In genomic region chr1:116667577-116668105, GRCh38 we compare ENCODE assay signal across 8 cellular contexts. TPM values are rescaled to one million over a fixed set of nuclear protein-coding genes. Genes with fewer than 3 reads are reported as not detected.
DNase-seq lines count a peak whose midpoint lies in the region; ATAC-seq, FAIRE-seq and TF ChIP-seq lines count a peak whose summit lies in the region.

IGSF3 (minus strand) TSS chr1:116667733; CDS start chr1:116666326, 1,407 bp downstream.

- H3K36me3 ChIP-seq in ACC112 (ENCODE audit: insufficient read depth, low read length), result no peaks in the 10 kb centered on the region
- peaks cover 5 to 10% of the 10 kb centered on the region in 2 experiments for H3K36me3 ChIP-seq in keratinocyte (ENCODE audit: control insufficient read depth in 2 of 2, extremely low read depth in 1 of 2, insufficient read depth in 2 of 2, low read length in 2 of 2)

- no peak for TF ChIP-seq CTCF in keratinocyte (optimal IDR thresholded peaks at IDR 0.05 in 1 of 3, IDR thresholded peaks at IDR 0.05 in 1 of 3, conservative IDR thresholded peaks at IDR 0.05 in 1 of 3; ENCODE audit: extremely low read depth in 1 of 3, insufficient read depth in 2 of 3, low read length in 3 of 3)

- H3K79me2 ChIP-seq in ACC112 (ENCODE audit: control insufficient read depth, insufficient read depth, low read length, unreplicated experiment), result no peaks in the 10 kb centered on the region
- H3K79me2 ChIP-seq in keratinocyte (ENCODE audit: control insufficient read depth, insufficient read depth, low read length), result peaks cover 38% of the 10 kb centered on the region

- H3K27ac ChIP-seq in ACC112 (ENCODE audit: low read depth, low read length) (no peak within 1 kb of the TSS), keratinocyte (ENCODE audit: control insufficient read depth, insufficient read depth, low read length) (peak within 1 kb of the TSS; percentile 55)

- H3K27me3 ChIP-seq in ACC112 (ENCODE audit: insufficient read depth, low read length), result peaks cover 50% of the 10 kb centered on the region
- H3K27me3 ChIP-seq in keratinocyte (ENCODE audit: control insufficient read depth, extremely low read depth, insufficient read depth, low read length), result no peaks in the 10 kb centered on the region

- in situ Hi-C loops in T47D (cut with HindIII; ENCODE audit: low pct_unique_long_range_greater_than_20kb, low sequenced_read_pairs), result no loop called here

- peak within 1 kb of the TSS; percentile 70 for H3K9ac ChIP-seq in keratinocyte (ENCODE audit: control insufficient read depth, extremely low read depth, insufficient read depth, low read length)

- peak; percentile 62 for ATAC-seq in GM19025 (IDR thresholded peaks at IDR 0.05; ENCODE audit: low read depth, unreplicated experiment)

- no peaks in the 10 kb centered on the region for H4K20me1 ChIP-seq in keratinocyte (ENCODE audit: control insufficient read depth, extremely low read depth, insufficient read depth, low read length)

- peak within 1 kb of the TSS; percentile 84 for H3K4me2 ChIP-seq in keratinocyte (ENCODE audit: control insufficient read depth, extremely low read depth, insufficient read depth, low read depth, low read length)

- no peaks in the 10 kb centered on the region for H3K9me3 ChIP-seq in keratinocyte (ENCODE audit: control insufficient read depth, low read depth, low read length)

- dilution Hi-C loops in keratinocyte (cut with MboI; ENCODE audit: extremely low pct_ligation_motif_present, low sequenced_read_pairs), result no loop called here

- H3K4me3 ChIP-seq in ACC112 (ENCODE audit: low read depth, low read length) (peak within 1 kb of the TSS; percentile 89), keratinocyte (ENCODE audit: control insufficient read depth in 2 of 3, extremely low read depth in 1 of 3, insufficient read depth in 2 of 3, low read depth in 1 of 3, low read length in 3 of 3) (peak within 1 kb of the TSS; percentile 65 to 86 (median 70))

- H3K4me1 ChIP-seq in ACC112 (ENCODE audit: control insufficient read depth, insufficient read depth, low read length, unreplicated experiment) (peaks cover 7% of the 10 kb centered on the region), keratinocyte (ENCODE audit: control insufficient read depth, extremely low read depth, insufficient read depth, low read length) (peaks cover 18% of the 10 kb centered on the region)

- DNase-seq in NCI-H1092 (lab: John Stamatoyannopoulos, UW) (peak; percentile 19), T1000 (lab: John Stamatoyannopoulos, UW) (peak; percentile 51), T47D (ENCODE audit: low read depth in 1 of 2, low spot score in 1 of 2) (peak; percentile 65 to 83), keratinocyte (ENCODE audit: low read depth, low spot score) (no peak), NCI-H187 treated with DMSO at 0.1 percent for 48 hours (lab: John Stamatoyannopoulos, UW) (no peak)
- DNase-seq in stimulated activated CD4-positive, alpha-beta T cell treated with anti-CD3 and anti-CD28 coated beads, Interleukin-15, amount 100 ng/mL, for 24 hours, result peak; percentile 79

- peak within 1 kb of the TSS; percentile 71 for H2AFZ ChIP-seq in ACC112 (ENCODE audit: low read length, unreplicated experiment)
- peak within 1 kb of the TSS; percentile 48 for H2AFZ ChIP-seq in keratinocyte (ENCODE audit: control insufficient read depth, low read length)

- no peaks in the 10 kb centered on the region for H3K9me1 ChIP-seq in keratinocyte (ENCODE audit: control insufficient read depth, extremely low read depth, insufficient read depth, low read length)

- no peak for FAIRE-seq in keratinocyte (lab: Jason Lieb, UNC)

RNA-seq across cellular contexts. Expression of gene IGSF3, which starts in this region (rescaled TPM):
- polyA plus RNA-seq in keratinocyte, result 47.4 to 83.3 TPM (median 53.4 TPM) in 3 replicates
- 9.6 TPM for polyA plus RNA-seq in keratinocyte (2011; ENCODE audit: low read depth)
- 19.3 and 21.3 TPM in 2 replicates for polyA plus RNA-seq in keratinocyte (2011; cell fraction: cytosol; rRNA removed)
- polyA plus RNA-seq in keratinocyte (2011; cell fraction: nucleus; rRNA removed), result 158 and 171 TPM in 2 replicates
- polyA plus RNA-seq in keratinocyte (2012; ENCODE audit: low replicate concordance), result 20.1 and 45.5 TPM in 2 replicates
- 99.3 to 188 TPM (median 149 TPM) in 3 replicates for polyA minus RNA-seq in keratinocyte
- 77.9 TPM for polyA minus RNA-seq in keratinocyte (2011; cell fraction: cytosol; rRNA and poly(A)+ RNA removed)
- 361 and 389 TPM in 2 replicates for polyA minus RNA-seq in keratinocyte (2011; cell fraction: nucleus; rRNA and poly(A)+ RNA removed)

Comparison
In these comparisons a context has a peak if more than half of its experiments do, and no peak if none do; other contexts are left out.
1. DNase-seq: peak in NCI-H1092 (single experiment), T1000 (single experiment), T47D (2 of 2) and stimulated activated CD4-positive, alpha-beta T cell treated with anti-CD3 and anti-CD28 coated beads, Interleukin-15, amount 100 ng/mL, for 24 hours (single experiment); none in keratinocyte (single experiment) and NCI-H187 treated with DMSO at 0.1 percent for 48 hours (single experiment).